23 cellular contexts compared by ENCODE assay signal in genomic region chr10:113600569-113600968, GRCh38. TPM values are rescaled to one million over a fixed set of nuclear protein-coding genes. Genes with fewer than 3 reads are reported as not detected.
"Had no signal": no experiment of that assay in that cellular context is flagged by ENCODE, and none has a peak within 500 bp of the region (broad histone marks: within the 10 kb centered on the region; RNA-seq: fewer than 3 reads in every experiment).

No MANE protein-coding gene starts in this region.

- H3K27ac ChIP-seq: KMS-11, SJSA1, SK-N-MC had no signal

- H3K4me2 ChIP-seq: KMS-11 had no signal

- H3K36me3 ChIP-seq: SJSA1 had no signal

- H3K9me3 ChIP-seq: SJSA1 had no signal

- H3K9ac ChIP-seq: KMS-11 had no signal

- H3K4me1 ChIP-seq: SJSA1 had no signal

- H3K4me3 ChIP-seq: K562, SJSA1, SK-N-MC had no signal

- DNase-seq: IMR-90, Kasumi-1, MM.1S, NCI-H1092 treated with DMSO at 0.1 percent for 48 hours, NCI-H1436, NCI-H187, NCI-H2029, NCI-H2081 treated with DMSO at 0.1 percent for 48 hours, NCI-H2171, NCI-H226, NCI-H446, NCI-H510A, NCI-H524 treated with DMSO at 0.1 percent for 48 hours, NCI-H69, NCI-H774, Right ventricle myocardium superior, RPMI8226, SIG-M5 had no signal

- ATAC-seq: HepG2, K562 had no signal

RNA-seq across cellular contexts. Expression of gene HABP2, which starts 47.7 kb away (rescaled TPM):
- polyA plus RNA-seq: IMR-90, K562 had no signal
